8 cellular contexts compared by ENCODE assay signal in the genomic region with DNA sequence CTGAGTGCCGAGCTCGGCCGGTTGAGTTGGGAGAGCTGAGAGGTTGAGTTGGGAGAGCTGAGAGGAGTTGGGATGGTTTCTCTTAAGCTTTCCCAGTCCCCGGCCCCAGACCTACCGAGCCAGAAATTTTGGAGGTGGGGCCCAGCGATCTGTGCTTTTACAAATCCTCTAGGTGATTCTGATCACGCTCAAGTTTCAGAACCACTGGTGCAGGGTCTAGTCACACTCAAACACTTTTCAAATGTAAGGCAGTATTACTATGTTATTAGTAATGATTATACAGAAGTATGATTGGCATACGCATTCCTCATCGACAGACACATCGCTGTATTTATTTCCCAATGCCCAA. TPM values are rescaled to one million over a fixed set of nuclear protein-coding genes. Genes with fewer than 3 reads are reported as not detected.
DNase-seq lines count a peak whose midpoint lies in the region; ATAC-seq and TF ChIP-seq lines count a peak whose summit lies in the region.

No MANE protein-coding gene starts in this region.

- H4K8ac ChIP-seq in H9 (replicated peaks; ENCODE audit: insufficient read length, low read depth, low read length): no peak overlapping the region

- H3K4me3 Mint-ChIP-seq in H9: peak overlapping the region; percentile 96 to 97

- peak overlapping the region; percentile 98 for H3K4me3 ChIP-seq in WI38 (ENCODE audit: low read depth, low read length)
- H3K4me3 ChIP-seq in gastroesophageal sphincter: peak overlapping the region; percentile 94 to 99
- H3K4me3 ChIP-seq in skeletal muscle satellite cell (ENCODE audit: low read length): peak overlapping the region; percentile 95

- H3K36me3 ChIP-seq in gastroesophageal sphincter: no peaks in the 10 kb centered on the region
- H3K36me3 ChIP-seq in skeletal muscle satellite cell (ENCODE audit: insufficient read depth, low read length): no peaks in the 10 kb centered on the region

- H2BK5ac ChIP-seq in H9 (ENCODE audit: insufficient read length, low read length): no peak overlapping the region

- no peak overlapping the region for H3T11ph ChIP-seq in H9 (ENCODE audit: low read length)

- no peak overlapping the region for H2BK12ac ChIP-seq in H9 (ENCODE audit: insufficient read length, low read depth, low read length)

- H3K4ac ChIP-seq in H9 (ENCODE audit: low read depth, low read length): no peak overlapping the region

- H3K4me2 ChIP-seq in H9 (ENCODE audit: insufficient read depth, insufficient read length, low read length) (peak overlapping the region; percentile 15), skeletal muscle satellite cell (ENCODE audit: low read length) (peak overlapping the region; percentile 80)

- no peak for DNase-seq in H9
- no peak for DNase-seq in NCI-H748 (lab: John Stamatoyannopoulos, UW; ENCODE audit: unreplicated experiment)
- DNase-seq in amniotic stem cell (lab: John Stamatoyannopoulos, UW): no peak

- H3K9me3 ChIP-seq in H9 (ENCODE audit: control insufficient read depth, low read depth, low read length) (no peaks in the 10 kb centered on the region), gastroesophageal sphincter (no peaks in the 10 kb centered on the region), skeletal muscle satellite cell (replicated peaks; ENCODE audit: low read length) (no peaks in the 10 kb centered on the region)

- no peak overlapping the region for H2BK15ac ChIP-seq in H9 (ENCODE audit: low read depth, low read length)

- no peak overlapping the region for H2BK120ac ChIP-seq in H9 (ENCODE audit: low read depth, low read length, poor library complexity, severe bottlenecking)

- no peak for TF ChIP-seq POLR2A in gastroesophageal sphincter (IDR thresholded peaks at IDR 0.05)

- peaks cover 4% of the 10 kb centered on the region for H3K23me2 ChIP-seq in H9 (ENCODE audit: insufficient read length, low read depth, low read length, poor library complexity, severe bottlenecking)

- H2AK5ac ChIP-seq in H9 (ENCODE audit: insufficient read length, low read length): no peak overlapping the region

- no peak overlapping the region for H3K23ac ChIP-seq in H9 (ENCODE audit: insufficient read length, low read depth, low read length)

- H3K4me1 ChIP-seq in H9 (ENCODE audit: insufficient read depth, low read length) (peaks cover 3% of the 10 kb centered on the region), gastroesophageal sphincter (peaks cover 0 to 37% (median 15%) of the 10 kb centered on the region in 3 donors), skeletal muscle satellite cell (ENCODE audit: control insufficient read depth, insufficient read depth, low read length) (peaks cover 13% of the 10 kb centered on the region)

- ATAC-seq in gastroesophageal sphincter: peak; percentile 2
- ATAC-seq in HG03139 (IDR thresholded peaks at IDR 0.05; ENCODE audit: unreplicated experiment): no peak
- ATAC-seq in GM19324 (IDR thresholded peaks at IDR 0.05; ENCODE audit: low FRiP score, unreplicated experiment): no peak

- H3K9ac ChIP-seq in H9 (ENCODE audit: extremely low read depth, insufficient read length, low read length): no peak overlapping the region
- no peak overlapping the region for H3K9ac ChIP-seq in skeletal muscle satellite cell (ENCODE audit: low read depth, low read length)

- no peak overlapping the region for H3K56ac ChIP-seq in H9 (ENCODE audit: insufficient read length, low read depth, low read length)

- H4K91ac ChIP-seq in H9 (ENCODE audit: insufficient read length, low read depth, low read length): no peak overlapping the region

- peak overlapping the region; percentile 80 to 99 (median 90); a peak in 4 of 7 replicates for H3K27ac Mint-ChIP-seq in H9

- H2AFZ ChIP-seq in H9 (ENCODE audit: low read length): no peak overlapping the region

- H4K20me1 ChIP-seq in H9 (ENCODE audit: control insufficient read depth, insufficient read depth, insufficient read length): no peaks in the 10 kb centered on the region

- H3K9me3 Mint-ChIP-seq in H9: no peaks in the 10 kb centered on the region

- H3K79me1 ChIP-seq in H9 (ENCODE audit: insufficient read depth, low read depth, low read length, poor library complexity, severe bottlenecking): no peaks in the 10 kb centered on the region

- no peak overlapping the region for H3K18ac ChIP-seq in H9 (ENCODE audit: insufficient read length, low read depth, low read length)

- H3K4me1 Mint-ChIP-seq in H9: peaks cover 35 to 45% of the 10 kb centered on the region in 2 experiments

- TF ChIP-seq CTCF in H9 (conservative IDR thresholded peaks at IDR 0.05) (no peak), WI38 (IDR thresholded peaks at IDR 0.05; ENCODE audit: low read depth, low read length) (no peak), gastroesophageal sphincter (IDR thresholded peaks at IDR 0.05) (no peak)

- H3K79me2 ChIP-seq in H9 (ENCODE audit: insufficient read depth, low read length): peaks cover 21% of the 10 kb centered on the region

- no peak overlapping the region for H4K5ac ChIP-seq in H9 (ENCODE audit: insufficient read length, low read depth, low read length)

- H3K27me3 ChIP-seq in H9 (ENCODE audit: insufficient read depth, low read length): no peaks in the 10 kb centered on the region; the same call in 1 of the 2 replicates
- no peaks in the 10 kb centered on the region for H3K27me3 ChIP-seq in gastroesophageal sphincter
- no peaks in the 10 kb centered on the region for H3K27me3 ChIP-seq in skeletal muscle satellite cell (ENCODE audit: control insufficient read depth, insufficient read depth, low read length)

- H3K36me3 Mint-ChIP-seq in H9 (ENCODE audit: insufficient read depth in 1 of 3, low read depth in 3 of 3): peaks cover 0 to 5% (median 0%) of the 10 kb centered on the region in 3 experiments; a peak in 1 of 7 replicates

- no CpG with 5 or more reads among the region's 10 CpGs for WGBS in H9 (ENCODE audit: extremely low coverage, insufficient read length, low lambda C conversion rate)
- 43 to 45% methylated on average over 7 of the region's 10 CpGs for WGBS in gastroesophageal sphincter (ENCODE audit: low coverage in 1 of 2), 2 donors

- H3K27me3 Mint-ChIP-seq in H9 (ENCODE audit: low read depth): no peaks in the 10 kb centered on the region

- H3K14ac ChIP-seq in H9 (ENCODE audit: insufficient read depth, low read length): no peak overlapping the region

- H2BK20ac ChIP-seq in H9 (ENCODE audit: low read depth, low read length, poor library complexity, severe bottlenecking): no peak overlapping the region

- H3K27ac ChIP-seq in H9 (ENCODE audit: insufficient read length, low read depth, low read length): no peak overlapping the region
- H3K27ac ChIP-seq in gastroesophageal sphincter: peak overlapping the region in 3 of 4 donors; percentile 89 to 93 (median 90)

- no peak for TF ChIP-seq EP300 in gastroesophageal sphincter (IDR thresholded peaks at IDR 0.05)

RNA-seq across cellular contexts. Expression of gene CLINT1, which starts 0.3 kb away (rescaled TPM):
- total RNA-seq in H9 (2021) (74.0 and 79.1 TPM in 2 replicates), gastroesophageal sphincter (100 to 1,000 TPM in 2 of 4 donors, 10 to 100 TPM in 2; 69.1 to 103 (median 88.6) TPM)
- 63.1 and 66.4 TPM in 2 replicates for total RNA-seq in skeletal muscle satellite cell (2012; rRNA removed)
